Comparison of ENCODE assay signal across 32 cellular contexts in the genomic region with DNA sequence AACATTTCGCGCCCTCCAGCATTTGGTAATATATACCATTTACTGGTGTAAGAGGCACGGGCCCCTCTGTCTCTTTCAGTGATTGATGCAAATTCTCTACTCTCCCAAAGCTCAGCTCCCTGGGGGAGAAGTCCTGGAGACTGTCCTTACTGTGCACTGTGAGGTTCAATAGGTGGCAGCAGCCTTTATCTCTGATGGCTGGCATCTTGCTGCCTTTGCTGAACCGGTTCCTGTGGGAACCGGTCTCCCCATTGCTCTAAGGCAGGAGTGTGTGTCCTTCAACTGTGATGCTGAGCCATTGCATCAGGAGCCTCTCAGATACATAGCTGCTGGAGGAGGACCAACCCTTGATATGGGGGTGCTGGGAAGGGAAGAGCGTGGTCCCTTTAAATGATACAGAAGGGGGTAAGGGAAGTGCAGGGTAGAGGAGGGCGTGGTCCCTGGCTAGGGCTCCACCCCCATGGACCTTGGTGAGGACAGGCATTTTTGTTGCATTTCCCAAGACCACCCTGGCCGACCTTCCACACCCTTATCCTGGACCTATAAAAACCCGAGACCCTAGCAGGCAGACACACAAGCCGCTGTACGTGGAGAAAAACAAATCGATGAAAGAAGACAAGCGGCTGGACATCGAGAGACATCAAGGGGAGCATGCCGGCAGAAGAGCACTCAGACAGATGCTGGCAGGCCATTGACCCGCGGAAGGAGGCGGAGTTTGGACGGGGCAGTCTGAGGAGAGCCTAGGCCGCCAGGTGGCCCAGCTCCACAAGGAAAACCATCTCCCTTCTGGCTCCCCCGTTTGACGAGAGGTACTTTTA. TPM values are rescaled to one million over a fixed set of nuclear protein-coding genes. Genes with fewer than 3 reads are reported as not detected.
DNase-seq lines count a peak whose midpoint lies in the region; FAIRE-seq and TF ChIP-seq lines count a peak whose summit lies in the region.
"Had no signal": no experiment of that assay in that cellular context is flagged by ENCODE, and none has a peak within 500 bp of the region (broad histone marks: within the 10 kb centered on the region; RNA-seq: fewer than 3 reads in every experiment).

No MANE protein-coding gene starts in this region.

- H3K56ac ChIP-seq in H9 (ENCODE audit: insufficient read length, low read depth, low read length) (no peak overlapping the region), mesendoderm (ENCODE audit: low read length) (no peak overlapping the region)

- H4K91ac ChIP-seq in H9 (ENCODE audit: insufficient read length, low read depth, low read length), result no peak overlapping the region

- no peak overlapping the region for H4K8ac ChIP-seq in H9 (replicated peaks; ENCODE audit: insufficient read length, low read depth, low read length)
- H4K8ac ChIP-seq in mesendoderm (ENCODE audit: low read depth, low read length), result no peak overlapping the region

- WGBS in H9 (ENCODE audit: extremely low coverage, insufficient read length, low lambda C conversion rate), result no CpG with 5 or more reads among the region's 22 CpGs
- WGBS in mesendoderm (ENCODE audit: extremely low coverage, insufficient coverage, low lambda C conversion rate), result no CpG with 5 or more reads among the region's 22 CpGs

- H3K9me3 Mint-ChIP-seq in H9, result no peaks in the 10 kb centered on the region
- H3K9me3 Mint-ChIP-seq: activated CD4-positive, alpha-beta T cell treated with anti-CD3 and anti-CD28 coated beads, Interleukin-2, amount 10 ng/mL, durations not matched to agents 24 days and 14 days; activated naive CD8-positive, alpha-beta T cell treated with anti-CD3 and anti-CD28 coated beads, Interleukin-2, amount 10 ng/mL, durations not matched to agents 7 days and 5 days had no signal

- H3K36me3 ChIP-seq in WERI-Rb-1, result no peaks in the 10 kb centered on the region
- H3K36me3 ChIP-seq in mesendoderm (ENCODE audit: control insufficient read depth, insufficient read depth, low read length), result no peaks in the 10 kb centered on the region
- H3K36me3 ChIP-seq: neutrophil, right atrium auricular region, suprapubic skin had no signal

- H3K27me3 Mint-ChIP-seq in H9 (ENCODE audit: low read depth), result peaks cover 9% of the 10 kb centered on the region

- H3K27ac ChIP-seq in H9 (ENCODE audit: insufficient read length, low read depth, low read length) (no peak overlapping the region), WERI-Rb-1 (no peak overlapping the region), mesendoderm (ENCODE audit: low read depth, low read length) (no peak overlapping the region)
- H3K27ac ChIP-seq: 22Rv1, HL-60, neutrophil, right atrium auricular region, suprapubic skin had no signal

- H3K4me1 ChIP-seq in H9 (ENCODE audit: insufficient read depth, low read length) (peaks cover 3% of the 10 kb centered on the region; the same call in 1 of the 2 replicates), mesendoderm (ENCODE audit: control insufficient read depth, low read depth, low read length) (peaks cover 26% of the 10 kb centered on the region)
- H3K4me1 ChIP-seq: right atrium auricular region, suprapubic skin had no signal

- H3K79me1 ChIP-seq in H9 (ENCODE audit: insufficient read depth, low read depth, low read length, poor library complexity, severe bottlenecking) (no peaks in the 10 kb centered on the region), mesendoderm (ENCODE audit: low read length) (no peaks in the 10 kb centered on the region)

- DNase-seq in NCI-H146 (lab: John Stamatoyannopoulos, UW) (peak; percentile 17), NCI-H146 treated with DMSO at 0.1 percent for 48 hours (lab: John Stamatoyannopoulos, UW; ENCODE audit: unreplicated experiment) (no peak), H9 (peak; percentile 70), WERI-Rb-1 (no peak), mesendoderm (peak; percentile 28), D341Med (ENCODE audit: low spot score) (no peak), GM12891 (ENCODE audit: insufficient read length, low spot score) (no peak), glomerular visceral epithelial cell (ENCODE audit: extremely low spot score) (no peak)
- DNase-seq: activated CD4-positive, alpha-beta T cell treated with anti-CD3 and anti-CD28 coated beads, Interleukin-2, amount 10 ng/mL, durations not matched to agents 24 days and 14 days; activated effector memory CD4-positive, alpha-beta T cell treated with anti-CD3 and anti-CD28 coated beads, Interleukin-2, amount 50 U/mL, for 16 hours; activated naive CD8-positive, alpha-beta T cell treated with anti-CD3 and anti-CD28 coated beads, Interleukin-2, amount 10 ng/mL, durations not matched to agents 7 days and 5 days; activated T-cell treated with anti-CD3 and anti-CD28 coated beads, Interleukin-2, amount 50 U/mL, for 1 hour; aorta; C1 segment of cervical spinal cord; COR-L47; cortex of kidney; DND-41; effector memory CD4-positive, alpha-beta T cell; NCI-H1417; NCI-H2081 treated with DMSO at 0.1 percent for 48 hours; NCI-H226; posterior cingulate gyrus; stimulated activated naive CD4-positive, alpha-beta T cell; T-helper 9 cell had no signal

- no peak for TF ChIP-seq POLR2A in GM12891 (IDR thresholded peaks at IDR 0.05; ENCODE audit: low read depth, low read length)

- peak overlapping the region in 1 of 3 experiments; percentile 49; a peak in 2 of 7 replicates for H3K27ac Mint-ChIP-seq in H9
- H3K27ac Mint-ChIP-seq: activated CD4-positive, alpha-beta T cell treated with anti-CD3 and anti-CD28 coated beads, Interleukin-2, amount 10 ng/mL, durations not matched to agents 24 days and 14 days; activated naive CD8-positive, alpha-beta T cell treated with anti-CD3 and anti-CD28 coated beads, Interleukin-2, amount 10 ng/mL, durations not matched to agents 7 days and 5 days had no signal

- H2BK5ac ChIP-seq in H9 (ENCODE audit: insufficient read length, low read length), result no peak overlapping the region
- H2BK5ac ChIP-seq in mesendoderm (ENCODE audit: low read length), result no peak overlapping the region

- no peak overlapping the region for H3T11ph ChIP-seq in H9 (ENCODE audit: low read length)

- peaks cover 14 to 31% of the 10 kb centered on the region in 2 experiments for H3K4me1 Mint-ChIP-seq in H9
- H3K4me1 Mint-ChIP-seq: activated CD4-positive, alpha-beta T cell treated with anti-CD3 and anti-CD28 coated beads, Interleukin-2, amount 10 ng/mL, durations not matched to agents 24 days and 14 days had no signal

- no peak for FAIRE-seq in GM12891 (lab: Jason Lieb, UNC)
- FAIRE-seq: GM19239, keratinocyte had no signal

- H4K5ac ChIP-seq in H9 (ENCODE audit: insufficient read length, low read depth, low read length), result no peak overlapping the region
- no peak overlapping the region for H4K5ac ChIP-seq in mesendoderm (ENCODE audit: low read length)

- H3K4me3 Mint-ChIP-seq in H9, result peak overlapping the region in 1 of 2 experiments; percentile 7; a peak in 2 of 5 replicates
- H3K4me3 Mint-ChIP-seq: activated CD4-positive, alpha-beta T cell treated with anti-CD3 and anti-CD28 coated beads, Interleukin-2, amount 10 ng/mL, durations not matched to agents 24 days and 14 days; activated naive CD8-positive, alpha-beta T cell treated with anti-CD3 and anti-CD28 coated beads, Interleukin-2, amount 10 ng/mL, durations not matched to agents 7 days and 5 days had no signal

- H3K23me2 ChIP-seq in H9 (ENCODE audit: insufficient read length, low read depth, low read length, poor library complexity, severe bottlenecking), result no peaks in the 10 kb centered on the region

- H2BK120ac ChIP-seq in H9 (ENCODE audit: low read depth, low read length, poor library complexity, severe bottlenecking) (no peak overlapping the region), mesendoderm (ENCODE audit: low read depth, low read length) (no peak overlapping the region)

- no peak overlapping the region for H3K14ac ChIP-seq in H9 (ENCODE audit: insufficient read depth, low read length)

- H3K27me3 ChIP-seq in H9 (ENCODE audit: insufficient read depth, low read length) (no peaks in the 10 kb centered on the region), WERI-Rb-1 (ENCODE audit: insufficient read depth, low read depth, severe bottlenecking) (peaks cover 90% of the 10 kb centered on the region), mesendoderm (ENCODE audit: insufficient read depth, low read length, poor library complexity) (no peaks in the 10 kb centered on the region)
- H3K27me3 ChIP-seq: neutrophil, right atrium auricular region had no signal

- no peaks in the 10 kb centered on the region for H3K9me3 ChIP-seq in H9 (ENCODE audit: control insufficient read depth, low read depth, low read length)
- peaks cover 2% of the 10 kb centered on the region for H3K9me3 ChIP-seq in WERI-Rb-1 (ENCODE audit: severe bottlenecking)
- H3K9me3 ChIP-seq: neutrophil, right atrium auricular region, suprapubic skin had no signal

- H2BK20ac ChIP-seq in H9 (ENCODE audit: low read depth, low read length, poor library complexity, severe bottlenecking), result no peak overlapping the region

- H2AFZ ChIP-seq in H9 (ENCODE audit: low read length), result no peak overlapping the region

- H3K4me3 ChIP-seq in WERI-Rb-1 (ENCODE audit: low read depth, low read length) (no peak overlapping the region), mesendoderm (ENCODE audit: low read length) (no peak overlapping the region)
- H3K4me3 ChIP-seq: right atrium auricular region, smooth muscle cell, suprapubic skin had no signal

- H3K18ac ChIP-seq in H9 (ENCODE audit: insufficient read length, low read depth, low read length), result no peak overlapping the region
- H3K18ac ChIP-seq in mesendoderm (ENCODE audit: low read length), result no peak overlapping the region

- H2BK12ac ChIP-seq in H9 (ENCODE audit: insufficient read length, low read depth, low read length), result no peak overlapping the region

- H3K4ac ChIP-seq in H9 (ENCODE audit: low read depth, low read length) (no peak overlapping the region), mesendoderm (ENCODE audit: low read depth, low read length) (no peak overlapping the region)

- no peak overlapping the region for H2AK5ac ChIP-seq in H9 (ENCODE audit: insufficient read length, low read length)
- no peak overlapping the region for H2AK5ac ChIP-seq in mesendoderm (ENCODE audit: low read length)

- no peak overlapping the region for H3K23ac ChIP-seq in H9 (ENCODE audit: insufficient read length, low read depth, low read length)
- H3K23ac ChIP-seq in mesendoderm (ENCODE audit: low read length), result no peak overlapping the region

- H3K36me3 Mint-ChIP-seq in H9 (ENCODE audit: insufficient read depth in 1 of 3, low read depth in 3 of 3), result no peaks in the 10 kb centered on the region
- H3K36me3 Mint-ChIP-seq: activated naive CD8-positive, alpha-beta T cell treated with anti-CD3 and anti-CD28 coated beads, Interleukin-2, amount 10 ng/mL, durations not matched to agents 7 days and 5 days had no signal

- H3K9ac ChIP-seq in H9 (ENCODE audit: extremely low read depth, insufficient read length, low read length) (no peak overlapping the region), mesendoderm (ENCODE audit: low read length) (no peak overlapping the region)

- H2BK15ac ChIP-seq in H9 (ENCODE audit: low read depth, low read length) (no peak overlapping the region), mesendoderm (replicated peaks; ENCODE audit: low read depth) (no peak overlapping the region)

- no peaks in the 10 kb centered on the region for H4K20me1 ChIP-seq in H9 (ENCODE audit: control insufficient read depth, insufficient read depth, insufficient read length)

- no peak overlapping the region for H3K4me2 ChIP-seq in H9 (ENCODE audit: insufficient read depth, insufficient read length, low read length)
- H3K4me2 ChIP-seq in mesendoderm (ENCODE audit: low read length), result no peak overlapping the region
- H3K4me2 ChIP-seq: smooth muscle cell had no signal

- H3K79me2 ChIP-seq in H9 (ENCODE audit: insufficient read depth, low read length), result no peaks in the 10 kb centered on the region
- no peaks in the 10 kb centered on the region for H3K79me2 ChIP-seq in mesendoderm (ENCODE audit: control insufficient read depth, insufficient read depth, low read length)

- TF ChIP-seq CTCF in H9 (conservative IDR thresholded peaks at IDR 0.05), result peak; percentile 13; the same call in 1 of the 3 replicates
- TF ChIP-seq CTCF in WERI-Rb-1 (IDR thresholded peaks at IDR 0.05; ENCODE audit: low read depth, low read length), result 0 out of 2 replicates have a peak, but pooled peaks have one; percentile 10

RNA-seq across cellular contexts. Expression of a gene that starts 41.1 kb away (rescaled TPM):
- 70.0 and 70.5 TPM in 2 replicates for total RNA-seq in H9 (2021)
- 93.6 TPM for polyA plus RNA-seq in mesendoderm (2013, experiment 1 of 2)
- polyA plus RNA-seq in mesendoderm (2013, experiment 2 of 2), result 97.5 TPM
- polyA plus RNA-seq in GM12891 (2012; ENCODE audit: low read depth, missing spikeins), result 119 TPM

Comparison
In these comparisons a context has a peak if more than half of its experiments do, and no peak if none do; other contexts are left out.
1. DNase-seq: peak in NCI-H146 (single experiment), H9 (single experiment) and mesendoderm (single experiment); none in NCI-H146 treated with DMSO at 0.1 percent for 48 hours (single experiment), WERI-Rb-1 (single experiment), D341Med (single experiment), GM12891 (single experiment) and glomerular visceral epithelial cell (single experiment).